14 cellular contexts compared by ENCODE assay signal in the genomic region with DNA sequence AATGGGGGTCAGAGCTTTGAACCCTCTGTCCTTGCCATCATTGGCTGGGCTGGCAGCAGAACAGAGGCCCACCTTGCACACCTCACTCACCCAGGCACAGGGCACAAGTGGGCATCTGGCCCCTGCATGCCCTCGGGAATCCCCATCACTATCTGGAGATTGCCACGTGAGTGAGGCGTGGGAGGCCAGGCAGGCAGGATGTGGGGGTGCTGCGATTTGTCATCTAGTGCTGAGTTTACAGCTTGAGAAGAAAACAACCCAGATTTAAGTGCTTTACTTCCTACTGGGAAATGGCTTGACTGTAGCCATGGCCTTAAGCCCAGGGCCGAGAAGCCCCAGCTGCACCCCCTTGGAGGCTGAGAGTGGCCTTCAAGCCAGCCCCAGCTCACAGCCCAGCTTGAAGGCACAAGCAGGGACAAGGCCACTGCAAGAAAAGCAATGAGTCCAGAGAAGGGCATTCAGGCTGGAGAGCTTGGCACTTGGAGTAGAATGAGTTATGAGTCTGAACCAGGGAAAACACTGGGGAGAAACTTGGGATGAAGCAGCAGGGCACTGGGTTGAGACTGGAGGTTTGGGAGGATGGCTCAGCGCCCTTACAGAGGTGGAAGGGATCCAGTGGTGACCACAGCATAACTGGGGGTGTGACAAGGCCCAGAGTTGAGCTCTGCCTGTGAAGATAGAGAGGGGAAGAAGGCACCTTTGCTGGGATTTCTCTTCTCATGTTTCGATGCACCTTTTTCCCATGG.
DNase-seq lines count a peak whose midpoint lies in the region; ATAC-seq and TF ChIP-seq lines count a peak whose summit lies in the region.
"Had no signal": no experiment of that assay in that cellular context is flagged by ENCODE, and none has a peak within 500 bp of the region (broad histone marks: within the 10 kb centered on the region; RNA-seq: fewer than 3 reads in every experiment).

No MANE protein-coding gene starts in this region.

- no peak overlapping the region for H3K27ac Mint-ChIP-seq in activated T-helper 2 cell treated with anti-CD3 and anti-CD28 coated beads, Interferon-gamma antibody, Interleukin-2, Interleukin-4, amounts not matched to agents 10 μg/mL and 5 μg/mL and 100 μg/mL, durations not matched to agents 14 hours and 24 hours and 36 hours

- H3K27me3 Mint-ChIP-seq in activated T-helper 2 cell treated with anti-CD3 and anti-CD28 coated beads, Interferon-gamma antibody, Interleukin-2, Interleukin-4, amounts not matched to agents 10 μg/mL and 5 μg/mL and 100 μg/mL, durations not matched to agents 14 hours and 24 hours and 36 hours (ENCODE audit: low read depth) = no peaks in the 10 kb centered on the region

- peaks cover 6% of the 10 kb centered on the region for H3K9me3 Mint-ChIP-seq in activated T-helper 2 cell treated with anti-CD3 and anti-CD28 coated beads, Interferon-gamma antibody, Interleukin-2, Interleukin-4, amounts not matched to agents 10 μg/mL and 5 μg/mL and 100 μg/mL, durations not matched to agents 14 hours and 24 hours and 36 hours

- no peak overlapping the region for H3K4me3 Mint-ChIP-seq in activated T-helper 2 cell treated with anti-CD3 and anti-CD28 coated beads, Interferon-gamma antibody, Interleukin-2, Interleukin-4, amounts not matched to agents 10 μg/mL and 5 μg/mL and 100 μg/mL, durations not matched to agents 14 hours and 24 hours and 36 hours (ENCODE audit: low read depth)
- H3K4me3 Mint-ChIP-seq: activated T-cell treated with anti-CD3 and anti-CD28 coated beads, Interleukin-2, amount 50 U/mL, for 24 hours had no signal

- H3K27ac ChIP-seq in right atrium auricular region = no peak overlapping the region
- peak overlapping the region; percentile 55 to 59 for H3K27ac ChIP-seq in tibial artery

- no peaks in the 10 kb centered on the region for H3K36me3 ChIP-seq in right atrium auricular region
- H3K36me3 ChIP-seq in tibial artery = no peaks in the 10 kb centered on the region
- H3K36me3 ChIP-seq: spleen had no signal

- H3K4me3 ChIP-seq in right atrium auricular region (no peak overlapping the region), tibial artery (no peak overlapping the region)
- H3K4me3 ChIP-seq: spleen had no signal

- no peaks in the 10 kb centered on the region for H3K36me3 Mint-ChIP-seq in activated T-helper 2 cell treated with anti-CD3 and anti-CD28 coated beads, Interferon-gamma antibody, Interleukin-2, Interleukin-4, amounts not matched to agents 10 μg/mL and 5 μg/mL and 100 μg/mL, durations not matched to agents 14 hours and 24 hours and 36 hours (ENCODE audit: low read depth)

- H3K27me3 ChIP-seq in right atrium auricular region = no peaks in the 10 kb centered on the region
- no peaks in the 10 kb centered on the region for H3K27me3 ChIP-seq in tibial artery
- H3K27me3 ChIP-seq: spleen had no signal

- DNase-seq in Right ventricle myocardium superior = peak; percentile 52
- no peak for DNase-seq in right atrium auricular region (ENCODE audit: low spot score)
- peak; percentile 63 for DNase-seq in glomerular visceral epithelial cell (ENCODE audit: extremely low spot score)
- peak in 1 of 2 donors; percentile 77 for DNase-seq in tibial artery
- no peak for DNase-seq in NCI-H2171 (lab: John Stamatoyannopoulos, UW)
- no peak for DNase-seq in activated T-helper 2 cell treated with anti-CD3 and anti-CD28 coated beads, Interferon-gamma antibody, Interleukin-2, Interleukin-4, amounts not matched to agents 10 μg/mL and 5 μg/mL and 100 μg/mL, durations not matched to agents 14 hours and 24 hours and 36 hours (ENCODE audit: low spot score)
- no peak for DNase-seq in NCI-H1417 treated with DMSO at 0.1 percent for 48 hours (lab: John Stamatoyannopoulos, UW)
- DNase-seq: activated T-cell treated with anti-CD3 and anti-CD28 coated beads, Interleukin-2, amount 50 U/mL, for 24 hours; glutamatergic neuron; NCI-H1048; NK-92 treated with Interleukin-12 subunit alpha and Interleukin-12 subunit beta, amount 100 ng/mL, for 24 hours; spleen; T1000 had no signal

- no peaks in the 10 kb centered on the region for H3K4me1 Mint-ChIP-seq in activated T-helper 2 cell treated with anti-CD3 and anti-CD28 coated beads, Interferon-gamma antibody, Interleukin-2, Interleukin-4, amounts not matched to agents 10 μg/mL and 5 μg/mL and 100 μg/mL, durations not matched to agents 14 hours and 24 hours and 36 hours (ENCODE audit: low read depth)

- ATAC-seq in Right ventricle myocardium superior (ENCODE audit: poor library complexity) (peak; percentile 50), HG03439 (IDR thresholded peaks at IDR 0.05; ENCODE audit: unreplicated experiment) (peak; percentile 55)

- H3K4me1 ChIP-seq in right atrium auricular region = peaks cover 0 to 22% of the 10 kb centered on the region in 2 donors
- H3K4me1 ChIP-seq in tibial artery = peaks cover 0 to 32% (median 16%) of the 10 kb centered on the region in 4 donors

- intact Hi-C loops in Right ventricle myocardium superior (cut with DNase I) = no loop called here
- intact Hi-C loops in tibial artery (cut with DNase I; ENCODE audit: low total_unique reads) = no loop called here
- intact Hi-C loops in activated T-helper 2 cell treated with anti-CD3 and anti-CD28 coated beads, Interferon-gamma antibody, Interleukin-2, Interleukin-4, amounts not matched to agents 10 μg/mL and 5 μg/mL and 100 μg/mL, durations not matched to agents 14 hours and 24 hours and 36 hours (cut with micrococcal nuclease) = no loop called here

- TF ChIP-seq CTCF in right atrium auricular region (IDR thresholded peaks at IDR 0.05) (no peak), tibial artery (IDR thresholded peaks at IDR 0.05) (no peak)

- H3K9me3 ChIP-seq in right atrium auricular region (no peaks in the 10 kb centered on the region), tibial artery (no peaks in the 10 kb centered on the region)

Comparison
In these comparisons a context has a peak if more than half of its experiments do, and no peak if none do; other contexts are left out.
1. DNase-seq: peak in Right ventricle myocardium superior (single experiment) and glomerular visceral epithelial cell (single experiment); none in right atrium auricular region (single experiment), NCI-H2171 (single experiment), activated T-helper 2 cell treated with anti-CD3 and anti-CD28 coated beads, Interferon-gamma antibody, Interleukin-2, Interleukin-4, amounts not matched to agents 10 μg/mL and 5 μg/mL and 100 μg/mL, durations not matched to agents 14 hours and 24 hours and 36 hours (single experiment) and NCI-H1417 treated with DMSO at 0.1 percent for 48 hours (single experiment).
2. H3K27ac ChIP-seq: peak in tibial artery (2 of 2); none in right atrium auricular region (0 of 2).